In the genomic region with DNA sequence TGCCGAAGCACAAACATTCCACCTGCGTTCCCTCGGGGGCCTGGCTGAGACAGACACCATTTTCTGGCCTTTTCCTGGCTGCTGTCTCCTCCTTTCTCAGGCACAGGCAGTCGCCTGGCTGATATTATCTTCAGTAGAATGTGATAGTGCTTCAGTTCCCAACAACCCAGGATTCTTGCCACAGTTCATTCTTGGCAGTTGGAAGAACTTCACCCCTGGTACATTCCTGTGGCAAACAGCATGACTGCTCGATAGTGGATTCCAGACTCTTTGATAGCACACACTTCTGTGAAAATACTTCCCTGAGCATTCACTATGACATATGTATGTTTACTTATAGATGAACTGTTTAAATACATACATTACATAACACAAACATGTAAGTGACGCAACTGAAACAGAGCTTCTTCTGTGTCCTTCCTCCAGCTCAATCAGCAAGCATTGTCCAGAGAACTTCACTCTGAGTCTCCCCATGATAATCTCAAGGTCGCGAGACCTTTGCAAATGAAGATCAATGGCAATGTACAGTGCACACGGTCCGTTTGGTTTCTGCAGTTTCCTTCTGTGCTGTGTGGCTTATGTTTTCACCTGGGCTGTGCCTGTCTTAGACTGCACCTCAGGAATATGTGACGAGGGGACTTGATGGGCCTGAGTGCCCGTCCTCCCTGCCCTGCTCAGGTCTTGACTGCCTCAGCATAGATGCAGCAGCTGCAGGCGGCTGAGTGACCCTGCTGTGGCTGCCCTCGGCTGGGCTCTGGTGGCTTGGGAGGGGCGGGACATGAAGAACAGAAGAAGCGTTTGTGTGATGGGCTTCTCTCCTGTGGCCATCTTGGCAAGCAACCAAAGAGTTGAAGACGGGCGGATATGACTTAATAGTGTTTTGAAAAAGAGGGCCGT, we compare ENCODE assay signal across 9 cellular contexts. TPM values are rescaled to one million over a fixed set of nuclear protein-coding genes. Genes with fewer than 3 reads are reported as not detected.
DNase-seq lines count a peak whose midpoint lies in the region; ATAC-seq, FAIRE-seq and TF ChIP-seq lines count a peak whose summit lies in the region.
"Had no signal": no experiment of that assay in that cellular context is flagged by ENCODE, and none has a peak within 500 bp of the region (broad histone marks: within the 10 kb centered on the region; RNA-seq: fewer than 3 reads in every experiment).

No MANE protein-coding gene starts in this region.

- peak overlapping the region; percentile 82 for H3K9ac ChIP-seq in HepG2 (ENCODE audit: insufficient read depth, low read depth, low read length)

- intact Hi-C loops in HepG2 (cut with micrococcal nuclease; ENCODE audit: unreplicated experiment) = loop anchor here (1.0 kb wide), 2 partner anchors 16 to 46 kb away; partner anchors contain the start of gene PSRC1

- H3K9me3 ChIP-seq in HepG2 (ENCODE audit: low read length) = no peaks in the 10 kb centered on the region
- no peaks in the 10 kb centered on the region for H3K9me3 ChIP-seq in tibial nerve
- no peaks in the 10 kb centered on the region for H3K9me3 ChIP-seq in HAP-1

- TF ChIP-seq POLR2A in HepG2 (IDR thresholded peaks at IDR 0.05; ENCODE audit: insufficient read depth in 1 of 2, low read depth in 2 of 2, low read length in 2 of 2) (peak; percentile 19 to 76; a peak in 3 of 4 replicates), tibial nerve (IDR thresholded peaks at IDR 0.05) (peak in 1 of 2 donors; percentile 28), GM18505 (IDR thresholded peaks at IDR 0.05; ENCODE audit: borderline replicate concordance, extremely low read depth, insufficient read depth, insufficient read length) (no peak)

- no peak overlapping the region for H3K4me3 Mint-ChIP-seq in stimulated activated effector memory CD8-positive, alpha-beta T cell treated with anti-CD3 and anti-CD28 coated beads, Interleukin-12 subunit alpha, Interleukin-12 subunit beta, amount 100 ng/mL, for 72 hours

- peak; percentile 90 to 94 for TF ChIP-seq EP300 in HepG2 (IDR thresholded peaks at IDR 0.05; ENCODE audit: low read depth in 2 of 2, low read length in 2 of 2)
- TF ChIP-seq EP300 in HepG2 (CRISPR knock-in tag; IDR thresholded peaks at IDR 0.05; ENCODE audit: borderline replicate concordance) = peak; percentile 88
- TF ChIP-seq EP300 in tibial nerve (IDR thresholded peaks at IDR 0.05) = peak in 1 of 2 donors; percentile 44

- DNase-seq in LNCaP clone FGC (ENCODE audit: low read depth) = peak; percentile 27
- DNase-seq in HepG2 (ENCODE audit: low spot score) = peak; percentile 98
- peak; percentile 79 to 82 for DNase-seq in tibial nerve (ENCODE audit: low spot score in 2 of 2)
- DNase-seq in HAP-1 (ENCODE audit: low spot score in 2 of 2) = no peak
- DNase-seq in SKM-1 treated with dmso at 0.1 percent for 144 hours (lab: John Stamatoyannopoulos, UW; ENCODE audit: unreplicated experiment) = no peak
- no peak for DNase-seq in stimulated activated effector memory CD8-positive, alpha-beta T cell treated with anti-CD3 and anti-CD28 coated beads, Interleukin-12 subunit alpha, Interleukin-12 subunit beta, amount 100 ng/mL, for 72 hours (ENCODE audit: low spot score in 2 of 2)

- ATAC-seq in HepG2 (peak; percentile 85), GM18505 (IDR thresholded peaks at IDR 0.05; ENCODE audit: unreplicated experiment) (no peak)
- ATAC-seq in stimulated activated effector memory CD8-positive, alpha-beta T cell treated with anti-CD3 and anti-CD28 coated beads, Interleukin-12 subunit alpha, Interleukin-12 subunit beta, amount 100 ng/mL, for 72 hours = no peak

- H3K27me3 ChIP-seq in HepG2 (ENCODE audit: control insufficient read depth in 1 of 2, insufficient read depth in 2 of 2, low read length in 2 of 2) (no peaks in the 10 kb centered on the region), tibial nerve (no peaks in the 10 kb centered on the region), HAP-1 (ENCODE audit: low read depth) (no peaks in the 10 kb centered on the region)

- H2AFZ ChIP-seq in HepG2 (ENCODE audit: low read length) = no peak overlapping the region

- no peaks in the 10 kb centered on the region for H4K20me1 ChIP-seq in HepG2 (ENCODE audit: insufficient read depth, low read length)

- no peaks in the 10 kb centered on the region for H3K79me2 ChIP-seq in HepG2 (ENCODE audit: insufficient read depth, low read length)

- no peaks in the 10 kb centered on the region for H3K9me3 Mint-ChIP-seq in stimulated activated effector memory CD8-positive, alpha-beta T cell treated with anti-CD3 and anti-CD28 coated beads, Interleukin-12 subunit alpha, Interleukin-12 subunit beta, amount 100 ng/mL, for 72 hours

- no peak; the same call in 1 of the 2 replicates for TF ChIP-seq RAD21 in HepG2 (CRISPR knock-in tag; IDR thresholded peaks at IDR 0.05)

- no peaks in the 10 kb centered on the region for H3K36me3 Mint-ChIP-seq in stimulated activated effector memory CD8-positive, alpha-beta T cell treated with anti-CD3 and anti-CD28 coated beads, Interleukin-12 subunit alpha, Interleukin-12 subunit beta, amount 100 ng/mL, for 72 hours

- BruUV-seq in HepG2 (replicated peaks; lab: Mats Ljungman, UMichigan) = no TSS peak

- H3K4me3 ChIP-seq in LNCaP clone FGC (ENCODE audit: low read depth, low read length) = no peak overlapping the region
- H3K4me3 ChIP-seq in HepG2 (replicated peaks in 1 of 3; ENCODE audit: insufficient read depth in 1 of 3, low read depth in 2 of 3, low read length in 3 of 3) = peak overlapping the region in 2 of 3 experiments; percentile 18 to 65; a peak in 3 of 6 replicates
- H3K4me3 ChIP-seq in tibial nerve = no peak overlapping the region
- no peak overlapping the region for H3K4me3 ChIP-seq in HAP-1

- peak overlapping the region; percentile 84 for H3K4me2 ChIP-seq in HepG2 (ENCODE audit: low read depth, low read length)

- peak; percentile 97 for FAIRE-seq in HepG2 (lab: Jason Lieb, UNC)

- in situ Hi-C loops in HepG2 (cut with HindIII; ENCODE audit: extremely low pct_ligation_motif_present, low pct_unique_long_range_greater_than_20kb) = no loop called here
- in situ Hi-C loops in HAP-1 (cut with MboI; ENCODE audit: low sequenced_read_pairs) = no loop called here

- CTCF ChIA-PET in HepG2 (lab: Yijun Ruan, JAX; ENCODE audit: low intra/inter-chr PET ratio, low total read pairs) = no interaction called here

- no peak overlapping the region for H3K27ac Mint-ChIP-seq in stimulated activated effector memory CD8-positive, alpha-beta T cell treated with anti-CD3 and anti-CD28 coated beads, Interleukin-12 subunit alpha, Interleukin-12 subunit beta, amount 100 ng/mL, for 72 hours

- TF ChIP-seq CTCF in LNCaP clone FGC (IDR thresholded peaks at IDR 0.05; ENCODE audit: control insufficient read depth, extremely low read depth, insufficient read depth) (no peak), HepG2 (CRISPR knock-in tag; IDR thresholded peaks at IDR 0.05) (0 out of 2 replicates have a peak, but pooled peaks have one; percentile 2), tibial nerve (IDR thresholded peaks at IDR 0.05) (no peak)

- H3K4me1 Mint-ChIP-seq in stimulated activated effector memory CD8-positive, alpha-beta T cell treated with anti-CD3 and anti-CD28 coated beads, Interleukin-12 subunit alpha, Interleukin-12 subunit beta, amount 100 ng/mL, for 72 hours = peaks cover 9% of the 10 kb centered on the region

- 6% methylated on average over 15 of the region's 19 CpGs for WGBS in HepG2 (ENCODE audit: low lambda C conversion rate)
- 26 to 29% methylated on average over 19 of the region's 19 CpGs for WGBS in tibial nerve, 2 donors

- POLR2A ChIA-PET in HepG2 (lab: Yijun Ruan, JAX) = interaction anchor here (0.6 to 2.2 kb wide), 15 partner anchors 8 to 258 kb away, joined by 3 to 28 read pairs (median 5); partner anchors contain the start of genes PSMA5, PSRC1, SARS1 and SORT1

- no peaks in the 10 kb centered on the region for H3K36me3 ChIP-seq in HepG2 (replicated peaks in 1 of 2; ENCODE audit: control insufficient read depth in 1 of 2, insufficient read depth in 2 of 2, low read length in 2 of 2)
- H3K36me3 ChIP-seq in tibial nerve = no peaks in the 10 kb centered on the region
- H3K36me3 ChIP-seq in HAP-1 (replicated peaks) = no peaks in the 10 kb centered on the region

- H3K4me1 ChIP-seq in HepG2 (ENCODE audit: insufficient read depth, low read length) (peaks cover 56% of the 10 kb centered on the region), tibial nerve (peaks cover 0 to 43% (median 27%) of the 10 kb centered on the region in 4 donors), HAP-1 (no peaks in the 10 kb centered on the region)

- peak overlapping the region; percentile 88 for H3K27ac ChIP-seq in cingulate gyrus (ENCODE audit: low read depth, low read length)
- H3K27ac ChIP-seq in HepG2 (ENCODE audit: extremely low read length, insufficient read depth, low read length) = peak overlapping the region; percentile 96
- H3K27ac ChIP-seq in tibial nerve = peak overlapping the region; percentile 54 to 92 (median 74)

RNA-seq across cellular contexts. Expression of gene MYBPHL, which starts 7.5 kb away (rescaled TPM):
- total RNA-seq in HepG2 (2016; rRNA removed; fragmentation: Illumina TruSeq; extraction: Trizol) (3.8 and 5.7 TPM in 2 replicates), tibial nerve (not detected)
- 3.1 and 3.6 TPM in 2 replicates for total RNA-seq in HepG2 (2016; cell fraction: cytosol; rRNA removed; fragmentation: Illumina TruSeq; extraction: Trizol; ENCODE audit: low read depth)
- total RNA-seq in HepG2 (2016; cell fraction: insoluble cytoplasmic fraction; rRNA removed; fragmentation: Illumina TruSeq; extraction: Trizol) = 2.8 and 5.0 TPM in 2 replicates
- total RNA-seq in HepG2 (2016; cell fraction: membrane; rRNA removed; fragmentation: Illumina TruSeq; extraction: Trizol) = 3.2 and 3.4 TPM in 2 replicates
- 2.4 and 2.6 TPM in 2 replicates for total RNA-seq in HepG2 (2016; cell fraction: nucleus; rRNA removed; fragmentation: Illumina TruSeq; extraction: Trizol)
- 3.7 and 6.1 TPM in 2 replicates for polyA plus RNA-seq in HepG2 (2011; rRNA removed)
- polyA plus RNA-seq in HepG2 (2011; cell fraction: cytosol; rRNA removed) = 4.3 and 4.4 TPM in 2 replicates
- 6.0 and 7.0 TPM in 2 replicates for polyA plus RNA-seq in HepG2 (2011; cell fraction: nucleus; rRNA removed)
- 2.5 and 2.7 TPM in 2 replicates for polyA plus RNA-seq in HepG2 (2012)
- polyA plus RNA-seq in HepG2 (2016; cell fraction: cytosol; fragmentation: Illumina TruSeq; extraction: Trizol; ENCODE audit: low read depth) = 2.2 TPM in 2 replicates
- 4.9 and 5.8 TPM in 2 replicates for polyA plus RNA-seq in HepG2 (2016; cell fraction: insoluble cytoplasmic fraction; fragmentation: Illumina TruSeq; extraction: Trizol; ENCODE audit: low read depth)
- polyA plus RNA-seq in HepG2 (2016; cell fraction: membrane; fragmentation: Illumina TruSeq; extraction: Trizol; ENCODE audit: low read depth) = 2.6 and 2.9 TPM in 2 replicates
- polyA plus RNA-seq in HepG2 (2016; cell fraction: nucleus; fragmentation: Illumina TruSeq; extraction: Trizol; ENCODE audit: insufficient read depth, low read depth) = 4.3 and 5.1 TPM in 2 replicates
- polyA minus RNA-seq in HepG2 (2011; rRNA and poly(A)+ RNA removed; ENCODE audit: low replicate concordance) = 0.30 and 3.0 TPM in 2 replicates
- 1.1 and 1.3 TPM in 2 replicates for polyA minus RNA-seq in HepG2 (2011; cell fraction: cytosol; rRNA and poly(A)+ RNA removed)
- 2.3 and 2.9 TPM in 2 replicates for polyA minus RNA-seq in HepG2 (2011; cell fraction: nucleus; rRNA and poly(A)+ RNA removed)
- total RNA-seq: glomerular endothelial cell had no signal

RNA-seq across cellular contexts. Expression of gene PSRC1, which starts 16.4 kb away (rescaled TPM):
- total RNA-seq in HepG2 (2016; rRNA removed; fragmentation: Illumina TruSeq; extraction: Trizol) (26.5 and 28.6 TPM in 2 replicates), tibial nerve (10 to 100 TPM; 33.0 to 62.0 (median 47.4) TPM)
- 15.7 and 18.2 TPM in 2 replicates for total RNA-seq in HepG2 (2016; cell fraction: cytosol; rRNA removed; fragmentation: Illumina TruSeq; extraction: Trizol; ENCODE audit: low read depth)
- total RNA-seq in HepG2 (2016; cell fraction: insoluble cytoplasmic fraction; rRNA removed; fragmentation: Illumina TruSeq; extraction: Trizol) = 23.7 and 27.5 TPM in 2 replicates
- total RNA-seq in HepG2 (2016; cell fraction: membrane; rRNA removed; fragmentation: Illumina TruSeq; extraction: Trizol) = 24.4 and 25.4 TPM in 2 replicates
- total RNA-seq in HepG2 (2016; cell fraction: nucleus; rRNA removed; fragmentation: Illumina TruSeq; extraction: Trizol) = 23.6 and 27.9 TPM in 2 replicates
- 23.9 and 30.3 TPM in 2 replicates for polyA plus RNA-seq in HepG2 (2011; rRNA removed)
- 11.8 and 18.1 TPM in 2 replicates for polyA plus RNA-seq in HepG2 (2011; cell fraction: cytosol; rRNA removed)
- 104 and 135 TPM in 2 replicates for polyA plus RNA-seq in HepG2 (2011; cell fraction: nucleus; rRNA removed)
- polyA plus RNA-seq in HepG2 (2012) = 12.2 and 19.3 TPM in 2 replicates
- polyA plus RNA-seq in HepG2 (2016; cell fraction: cytosol; fragmentation: Illumina TruSeq; extraction: Trizol; ENCODE audit: low read depth) = 13.9 and 14.3 TPM in 2 replicates
- polyA plus RNA-seq in HepG2 (2016; cell fraction: insoluble cytoplasmic fraction; fragmentation: Illumina TruSeq; extraction: Trizol; ENCODE audit: low read depth) = 37.5 and 41.0 TPM in 2 replicates
- polyA plus RNA-seq in HepG2 (2016; cell fraction: membrane; fragmentation: Illumina TruSeq; extraction: Trizol; ENCODE audit: low read depth) = 24.3 and 27.2 TPM in 2 replicates
- 82.1 and 85.7 TPM in 2 replicates for polyA plus RNA-seq in HepG2 (2016; cell fraction: nucleus; fragmentation: Illumina TruSeq; extraction: Trizol; ENCODE audit: insufficient read depth, low read depth)
- 12.7 and 26.2 TPM in 2 replicates for polyA minus RNA-seq in HepG2 (2011; rRNA and poly(A)+ RNA removed; ENCODE audit: low replicate concordance)
- polyA minus RNA-seq in HepG2 (2011; cell fraction: cytosol; rRNA and poly(A)+ RNA removed) = 7.7 and 12.2 TPM in 2 replicates
- polyA minus RNA-seq in HepG2 (2011; cell fraction: nucleus; rRNA and poly(A)+ RNA removed) = 12.3 and 21.4 TPM in 2 replicates

RNA-seq across cellular contexts. Expression of gene CELSR2, which starts 50.0 kb away (rescaled TPM):
- 3.1 and 4.0 TPM in 2 replicates for total RNA-seq in HepG2 (2016; rRNA removed; fragmentation: Illumina TruSeq; extraction: Trizol)
- total RNA-seq in HepG2 (2016; cell fraction: cytosol; rRNA removed; fragmentation: Illumina TruSeq; extraction: Trizol; ENCODE audit: low read depth) = 1.9 and 2.7 TPM in 2 replicates
- total RNA-seq in HepG2 (2016; cell fraction: insoluble cytoplasmic fraction; rRNA removed; fragmentation: Illumina TruSeq; extraction: Trizol) = 2.4 and 4.3 TPM in 2 replicates
- 1.9 and 2.3 TPM in 2 replicates for total RNA-seq in HepG2 (2016; cell fraction: membrane; rRNA removed; fragmentation: Illumina TruSeq; extraction: Trizol)
- 7.6 and 9.5 TPM in 2 replicates for total RNA-seq in HepG2 (2016; cell fraction: nucleus; rRNA removed; fragmentation: Illumina TruSeq; extraction: Trizol)
- polyA plus RNA-seq in HepG2 (2011; rRNA removed) = 6.6 and 7.8 TPM in 2 replicates
- polyA plus RNA-seq in HepG2 (2011; cell fraction: cytosol; rRNA removed) = 3.6 and 4.4 TPM in 2 replicates
- 23.5 and 27.3 TPM in 2 replicates for polyA plus RNA-seq in HepG2 (2011; cell fraction: nucleus; rRNA removed)
- 5.9 and 7.3 TPM in 2 replicates for polyA plus RNA-seq in HepG2 (2012)
- polyA plus RNA-seq in HepG2 (2016; cell fraction: cytosol; fragmentation: Illumina TruSeq; extraction: Trizol; ENCODE audit: low read depth) = 0.35 and 0.41 TPM in 2 replicates
- polyA plus RNA-seq in HepG2 (2016; cell fraction: insoluble cytoplasmic fraction; fragmentation: Illumina TruSeq; extraction: Trizol; ENCODE audit: low read depth) = 2.4 and 3.9 TPM in 2 replicates
- 0.68 TPM in 2 replicates for polyA plus RNA-seq in HepG2 (2016; cell fraction: membrane; fragmentation: Illumina TruSeq; extraction: Trizol; ENCODE audit: low read depth)
- 18.1 and 20.4 TPM in 2 replicates for polyA plus RNA-seq in HepG2 (2016; cell fraction: nucleus; fragmentation: Illumina TruSeq; extraction: Trizol; ENCODE audit: insufficient read depth, low read depth)
- polyA minus RNA-seq in HepG2 (2011; rRNA and poly(A)+ RNA removed; ENCODE audit: low replicate concordance) = 25.8 and 30.0 TPM in 2 replicates
- polyA minus RNA-seq in HepG2 (2011; cell fraction: cytosol; rRNA and poly(A)+ RNA removed) = 7.9 and 9.1 TPM in 2 replicates
- 13.4 and 15.3 TPM in 2 replicates for polyA minus RNA-seq in HepG2 (2011; cell fraction: nucleus; rRNA and poly(A)+ RNA removed)
- total RNA-seq in tibial nerve = 10 to 100 TPM; 14.0 to 16.7 (median 16.3) TPM

Comparison
In these comparisons a context has a peak if more than half of its experiments do, and no peak if none do; other contexts are left out.
1. DNase-seq: peak in LNCaP clone FGC (single experiment), HepG2 (single experiment) and tibial nerve (2 of 2); none in HAP-1 (0 of 2), SKM-1 treated with dmso at 0.1 percent for 144 hours (single experiment) and stimulated activated effector memory CD8-positive, alpha-beta T cell treated with anti-CD3 and anti-CD28 coated beads, Interleukin-12 subunit alpha, Interleukin-12 subunit beta, amount 100 ng/mL, for 72 hours (0 of 2).
2. H3K4me3 ChIP-seq: peak in HepG2 (2 of 3); none in LNCaP clone FGC (single experiment), tibial nerve (0 of 4) and HAP-1 (single experiment).
3. Peak in every context shown above with its lines, with median percentiles within 50 percentile points of each other: H3K27ac ChIP-seq.